ENCODE assay signal across 16 cellular contexts in the genomic region with DNA sequence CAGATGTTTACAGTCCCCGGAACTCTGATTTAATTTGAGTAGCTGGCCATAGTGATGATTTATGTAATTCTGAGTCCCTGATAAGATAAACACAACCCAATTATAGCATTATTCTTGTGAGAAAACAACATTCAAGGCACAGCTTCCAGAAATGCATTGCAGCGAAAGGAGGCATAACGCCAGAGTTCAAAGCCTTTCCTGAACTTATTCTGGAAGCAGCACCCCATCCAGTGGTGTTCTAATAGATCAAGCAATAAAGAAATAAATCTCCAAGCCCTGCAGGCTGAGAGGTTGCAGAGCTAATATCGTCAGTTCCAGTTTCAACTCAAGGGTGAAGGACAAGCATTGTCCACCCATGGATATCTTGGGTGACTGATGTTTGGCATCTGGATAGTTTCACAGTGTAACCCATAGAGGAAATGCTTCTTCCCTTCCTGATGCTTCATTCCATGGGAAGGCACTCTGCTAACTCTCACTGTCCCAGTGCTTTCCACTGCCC. TPM values are rescaled to one million over a fixed set of nuclear protein-coding genes. Genes with fewer than 3 reads are reported as not detected.
DNase-seq lines count a peak whose midpoint lies in the region; ATAC-seq and TF ChIP-seq lines count a peak whose summit lies in the region.
"Had no signal": no experiment of that assay in that cellular context is flagged by ENCODE, and none has a peak within 500 bp of the region (broad histone marks: within the 10 kb centered on the region; RNA-seq: fewer than 3 reads in every experiment).

No MANE protein-coding gene starts in this region.

- no peaks in the 10 kb centered on the region for H3K27me3 ChIP-seq in gastrocnemius medialis
- H3K27me3 ChIP-seq: gastroesophageal sphincter, pancreas had no signal

- no peak for TF ChIP-seq CTCF in brain (conservative IDR thresholded peaks at IDR 0.05)
- no peak for TF ChIP-seq CTCF in glutamatergic neuron (IDR thresholded peaks at IDR 0.05; ENCODE audit: partially characterized antibody, unreplicated experiment)
- no peak for TF ChIP-seq CTCF in nephron progenitor cell (IDR thresholded peaks at IDR 0.05)
- no peak for TF ChIP-seq CTCF in omental fat pad (IDR thresholded peaks at IDR 0.05)
- TF ChIP-seq CTCF in gastrocnemius medialis (IDR thresholded peaks at IDR 0.05 in 4 of 5, conservative IDR thresholded peaks at IDR 0.05 in 1 of 5): no peak

- no peaks in the 10 kb centered on the region for H3K4me1 ChIP-seq in gastrocnemius medialis
- H3K4me1 ChIP-seq: pancreas had no signal

- H3K4me3 Mint-ChIP-seq in brain (peak overlapping the region in 1 of 5 experiments; percentile 23), glutamatergic neuron (ENCODE audit: unreplicated experiment) (no peak overlapping the region), nephron progenitor cell (peak overlapping the region; percentile 24)
- H3K4me3 Mint-ChIP-seq: stimulated activated effector memory CD8-positive, alpha-beta T cell treated with anti-CD3 and anti-CD28 coated beads, Interleukin-12 subunit alpha, Interleukin-12 subunit beta, amount 100 ng/mL, for 72 hours had no signal

- ATAC-seq in omental fat pad (ENCODE audit: low FRiP score) (no peak), GM19467 (IDR thresholded peaks at IDR 0.05; ENCODE audit: unreplicated experiment) (no peak), gastrocnemius medialis (no peak)
- ATAC-seq: gastroesophageal sphincter; K562; pancreas; stimulated activated effector memory CD8-positive, alpha-beta T cell treated with anti-CD3 and anti-CD28 coated beads, Interleukin-12 subunit alpha, Interleukin-12 subunit beta, amount 100 ng/mL, for 72 hours had no signal

- H3K27ac Mint-ChIP-seq in brain (peak overlapping the region; percentile 34 to 81 (median 67)), glutamatergic neuron (ENCODE audit: unreplicated experiment) (peak overlapping the region; percentile 64), nephron progenitor cell (peak overlapping the region; percentile 89)
- H3K27ac Mint-ChIP-seq: stimulated activated effector memory CD8-positive, alpha-beta T cell treated with anti-CD3 and anti-CD28 coated beads, Interleukin-12 subunit alpha, Interleukin-12 subunit beta, amount 100 ng/mL, for 72 hours had no signal

- no peaks in the 10 kb centered on the region for H3K36me3 ChIP-seq in gastrocnemius medialis
- H3K36me3 ChIP-seq: gastroesophageal sphincter, pancreas had no signal

- no peaks in the 10 kb centered on the region for H3K9me3 ChIP-seq in gastrocnemius medialis
- H3K9me3 ChIP-seq: gastroesophageal sphincter, pancreas had no signal

- no peak overlapping the region for H3K27ac ChIP-seq in gastrocnemius medialis
- H3K27ac ChIP-seq: gastroesophageal sphincter, pancreas had no signal

- TF ChIP-seq POLR2A in gastrocnemius medialis (IDR thresholded peaks at IDR 0.05): no peak

- H3K27me3 Mint-ChIP-seq in brain (no peaks in the 10 kb centered on the region), glutamatergic neuron (ENCODE audit: unreplicated experiment) (peaks cover 7% of the 10 kb centered on the region), nephron progenitor cell (ENCODE audit: low read depth, poor library complexity) (no peaks in the 10 kb centered on the region)

- intact Hi-C loops in gastrocnemius medialis (cut with DNase I; ENCODE audit: low total_unique reads): no loop called here

- in situ Hi-C loops in gastrocnemius medialis (cut with MboI; ENCODE audit: low sequenced_read_pairs in 4 of 4): no loop called here

- H3K36me3 Mint-ChIP-seq in brain (peaks cover 31% of the 10 kb centered on the region), glutamatergic neuron (ENCODE audit: unreplicated experiment) (no peaks in the 10 kb centered on the region), nephron progenitor cell (ENCODE audit: low read depth) (peaks cover 10% of the 10 kb centered on the region)
- H3K36me3 Mint-ChIP-seq: stimulated activated effector memory CD8-positive, alpha-beta T cell treated with anti-CD3 and anti-CD28 coated beads, Interleukin-12 subunit alpha, Interleukin-12 subunit beta, amount 100 ng/mL, for 72 hours had no signal

- DNase-seq in COR-L47 (lab: John Stamatoyannopoulos, UW) (peak; percentile 14), glutamatergic neuron (no peak), nephron progenitor cell (no peak), DMS153 treated with DMSO at 0.1 percent for 48 hours (lab: John Stamatoyannopoulos, UW; ENCODE audit: unreplicated experiment) (no peak), omental fat pad (ENCODE audit: low spot score) (no peak), gastrocnemius medialis (no peak)
- DNase-seq: activated CD4-positive, CD25-positive, alpha-beta regulatory T cell; activated gamma-delta T cell; AML-193; NCI-H1092 treated with DMSO at 0.1 percent for 48 hours; pancreas had no signal

- peaks cover 0 to 1% (median 0%) of the 10 kb centered on the region in 5 experiments for H3K9me3 Mint-ChIP-seq in brain
- H3K9me3 Mint-ChIP-seq in glutamatergic neuron (ENCODE audit: unreplicated experiment): peaks cover 2% of the 10 kb centered on the region
- H3K9me3 Mint-ChIP-seq in nephron progenitor cell: no peaks in the 10 kb centered on the region

- peaks cover 89% of the 10 kb centered on the region for H3K4me1 Mint-ChIP-seq in brain
- peaks cover 36% of the 10 kb centered on the region for H3K4me1 Mint-ChIP-seq in glutamatergic neuron (ENCODE audit: low read depth, unreplicated experiment)
- peaks cover 82% of the 10 kb centered on the region for H3K4me1 Mint-ChIP-seq in nephron progenitor cell
- H3K4me1 Mint-ChIP-seq: stimulated activated effector memory CD8-positive, alpha-beta T cell treated with anti-CD3 and anti-CD28 coated beads, Interleukin-12 subunit alpha, Interleukin-12 subunit beta, amount 100 ng/mL, for 72 hours had no signal

- no peak overlapping the region for H3K4me3 ChIP-seq in gastrocnemius medialis
- H3K4me3 ChIP-seq: gastroesophageal sphincter, K562, pancreas had no signal

RNA-seq across cellular contexts. Expression of a gene that starts 18.8 kb away (rescaled TPM):
- 85.4 TPM for polyA plus RNA-seq in brain (ENCODE audit: insufficient read depth, low read depth, low replicate concordance)
- total RNA-seq in glutamatergic neuron (ENCODE audit: unreplicated experiment) (224 TPM), omental fat pad (1 to 10 TPM in 2 of 4 donors, under 1 TPM in 2; 0.50 to 2.0 (median 1.4) TPM), gastrocnemius medialis (under 1 TPM in 3 of 4 donors, not detected in 1; 0.38 to 0.62 (median 0.51) TPM)
- polyA plus RNA-seq: K562 had no signal

Comparison
In these comparisons a context has a peak if more than half of its experiments do, and no peak if none do; other contexts are left out.
1. RNA of a gene that starts 18.8 kb away (total RNA-seq): 224 TPM in glutamatergic neuron (single experiment); 0.50 to 2.0 TPM in omental fat pad and 0.38 to 0.62 TPM in gastrocnemius medialis; every median in the first group is over 10 times any median in the second.
2. Peak in every context shown above with its lines, with median percentiles within 50 percentile points of each other: H3K27ac Mint-ChIP-seq.